Comparison of ENCODE assay signal across 1 cellular context in genomic region chr3:69086133-69086722, GRCh38.
TF ChIP-seq lines count a peak whose summit lies in the region.

No MANE protein-coding gene starts in this region.

TF ChIP-seq in HEK293, 187 proteins besides CTCF, POLR2A, EP300 and RAD21 (continued from another document):
- no peak for TF ChIP-seq ZSCAN4 (tag by site-specific recombination; IDR thresholded peaks at IDR 0.05)
- TF ChIP-seq ZNF692 (tag by site-specific recombination; IDR thresholded peaks at IDR 0.05) = no peak
- no peak for TF ChIP-seq ZNF677 (tag by site-specific recombination; IDR thresholded peaks at IDR 0.05)
- TF ChIP-seq HOXA7 (CRISPR knock-in tag; IDR thresholded peaks at IDR 0.05; ENCODE audit: borderline replicate concordance) = no peak
- no peak for TF ChIP-seq OVOL3 (tag by site-specific recombination; IDR thresholded peaks at IDR 0.05)
- TF ChIP-seq KLF7 (tag by site-specific recombination; IDR thresholded peaks at IDR 0.05; ENCODE audit: borderline replicate concordance) = no peak
- peak; percentile 76; the same call in 1 of the 2 replicates for TF ChIP-seq ZBTB44 (tag by site-specific recombination; IDR thresholded peaks at IDR 0.05)
- no peak for TF ChIP-seq ZNF16 (tag by site-specific recombination; IDR thresholded peaks at IDR 0.05; ENCODE audit: low read depth)
- TF ChIP-seq ZNF18 (tag by site-specific recombination; IDR thresholded peaks at IDR 0.05) = peak; percentile 73
- TF ChIP-seq GLI4 (tag by site-specific recombination; IDR thresholded peaks at IDR 0.05) = no peak
- TF ChIP-seq ZNF658 (tag by site-specific recombination; IDR thresholded peaks at IDR 0.05) = no peak
- TF ChIP-seq KLF16 (tag by site-specific recombination; IDR thresholded peaks at IDR 0.05) = no peak
- TF ChIP-seq EGR2 (tag by site-specific recombination; IDR thresholded peaks at IDR 0.05; ENCODE audit: low read depth) = no peak
- no peak for TF ChIP-seq ZNF426 (tag by site-specific recombination; IDR thresholded peaks at IDR 0.05)
- peak; percentile 14; the same call in 1 of the 2 replicates for TF ChIP-seq FEZF1 (tag by site-specific recombination; IDR thresholded peaks at IDR 0.05)
- 0 out of 2 replicates have a peak, but pooled peaks have one; percentile 4 for TF ChIP-seq ZNF654 (tag by site-specific recombination; IDR thresholded peaks at IDR 0.05; ENCODE audit: low read depth)
- TF ChIP-seq ZBTB17 (tag by site-specific recombination; IDR thresholded peaks at IDR 0.05) = peak; percentile 52; the same call in 1 of the 2 replicates
- no peak for TF ChIP-seq ZNF488 (tag by site-specific recombination; IDR thresholded peaks at IDR 0.05)
- TF ChIP-seq ZNF664 (tag by site-specific recombination; IDR thresholded peaks at IDR 0.05) = no peak
- TF ChIP-seq ZNF423 (tag by site-specific recombination; IDR thresholded peaks at IDR 0.05) = no peak
- no peak for TF ChIP-seq INSM2 (tag by site-specific recombination; IDR thresholded peaks at IDR 0.05)
- no peak for TF ChIP-seq ZFP41 (tag by site-specific recombination; IDR thresholded peaks at IDR 0.05; ENCODE audit: borderline replicate concordance)
- TF ChIP-seq WT1 (tag by site-specific recombination; IDR thresholded peaks at IDR 0.05) = no peak
- no peak for TF ChIP-seq ZNF280D (tag by site-specific recombination; IDR thresholded peaks at IDR 0.05)
- no peak for TF ChIP-seq GFI1B (tag by site-specific recombination; IDR thresholded peaks at IDR 0.05)
- no peak for TF ChIP-seq ZNF140 (tag by site-specific recombination; IDR thresholded peaks at IDR 0.05)
- no peak for TF ChIP-seq ZNF155 (tag by site-specific recombination; IDR thresholded peaks at IDR 0.05)
- peak; percentile 51 for TF ChIP-seq GLIS1 (tag by site-specific recombination; IDR thresholded peaks at IDR 0.05)
- peak; percentile 58; the same call in 1 of the 2 replicates for TF ChIP-seq ZXDB (tag by site-specific recombination; IDR thresholded peaks at IDR 0.05)
- TF ChIP-seq ZNF404 (tag by site-specific recombination; IDR thresholded peaks at IDR 0.05) = no peak
- no peak for TF ChIP-seq ZFP3 (tag by site-specific recombination; IDR thresholded peaks at IDR 0.05; ENCODE audit: low read depth)
- TF ChIP-seq ZNF629 (tag by site-specific recombination; IDR thresholded peaks at IDR 0.05) = peak; percentile 22; the same call in 1 of the 2 replicates
- TF ChIP-seq ZNF24 (tag by site-specific recombination; IDR thresholded peaks at IDR 0.05) = no peak
- no peak for TF ChIP-seq BCL11A (tag by site-specific recombination; IDR thresholded peaks at IDR 0.05; ENCODE audit: low read depth)
- TF ChIP-seq ZSCAN23 (tag by site-specific recombination; IDR thresholded peaks at IDR 0.05) = no peak
- no peak for TF ChIP-seq ZNF174 (tag by site-specific recombination; IDR thresholded peaks at IDR 0.05)
- TF ChIP-seq ZNF184 (tag by site-specific recombination; IDR thresholded peaks at IDR 0.05) = peak; percentile 89
- no peak for TF ChIP-seq ZNF292 (tag by site-specific recombination; IDR thresholded peaks at IDR 0.05; ENCODE audit: borderline replicate concordance, low read depth)
- TF ChIP-seq ZBTB8A (tag by site-specific recombination; IDR thresholded peaks at IDR 0.05) = no peak
- TF ChIP-seq OSR2 (tag by site-specific recombination; IDR thresholded peaks at IDR 0.05) = peak; percentile 85
- 0 out of 2 replicates have a peak, but pooled peaks have one; percentile 24 for TF ChIP-seq ZNF600 (tag by site-specific recombination; IDR thresholded peaks at IDR 0.05)
- TF ChIP-seq ZFP37 (tag by site-specific recombination; IDR thresholded peaks at IDR 0.05) = peak; percentile 36; the same call in 1 of the 2 replicates
- TF ChIP-seq YY1 (tag by site-specific recombination; IDR thresholded peaks at IDR 0.05) = no peak
- TF ChIP-seq ZNF639 (tag by site-specific recombination; IDR thresholded peaks at IDR 0.05) = no peak
- no peak for TF ChIP-seq ZFHX2 (tag by site-specific recombination; conservative IDR thresholded peaks at IDR 0.05)
- TF ChIP-seq SCRT2 (tag by site-specific recombination; IDR thresholded peaks at IDR 0.05) = no peak
- no peak for TF ChIP-seq PATZ1 (tag by site-specific recombination; IDR thresholded peaks at IDR 0.05)
- TF ChIP-seq ZNF791 (tag by site-specific recombination; IDR thresholded peaks at IDR 0.05) = no peak
- TF ChIP-seq ZNF366 (tag by site-specific recombination; conservative IDR thresholded peaks at IDR 0.05) = peak; percentile 71
